8 cellular contexts compared by ENCODE assay signal in genomic region chr1:230978491-230979388, GRCh38. TPM values are rescaled to one million over a fixed set of nuclear protein-coding genes. Genes with fewer than 3 reads are reported as not detected.
DNase-seq lines count a peak whose midpoint lies in the region; ATAC-seq and TF ChIP-seq lines count a peak whose summit lies in the region.

Gene ARV1 (plus strand): TSS chr1:230979094. CDS start chr1:230979106, 12 bp downstream.
Gene TTC13 (minus strand): TSS chr1:230978861. CDS start chr1:230978830, 31 bp downstream.

- peak within 1 kb of the TSS; percentile 84 to 87 for H3K27ac ChIP-seq in lung (ENCODE audit: low read depth in 1 of 2, low read length in 1 of 2)

- H3K4me3 ChIP-seq in lung, result peak within 1 kb of the TSS; percentile 68

- no peaks in the 10 kb centered on the region for H3K9me3 ChIP-seq in lung (ENCODE audit: control insufficient read depth in 2 of 2, insufficient read depth in 1 of 2, low read length in 1 of 2)

- TF ChIP-seq CTCF in GM20000 (IDR thresholded peaks at IDR 0.05; ENCODE audit: extremely low read depth, missing control alignments), result peak; percentile 49
- TF ChIP-seq CTCF in lung (IDR thresholded peaks at IDR 0.05; ENCODE audit: control extremely low read depth, extremely low read depth), result peak; percentile 21

- H3K4me1 ChIP-seq in lung (ENCODE audit: control insufficient read depth in 2 of 2, insufficient read depth in 2 of 2, low read length in 2 of 2), result peaks cover 3 to 4% of the 10 kb centered on the region in 2 donors

- DNase-seq in COR-L47 (lab: John Stamatoyannopoulos, UW) (peak; percentile 99), GM20000 (ENCODE audit: low spot score) (peak; percentile 98), HT-29 (ENCODE audit: low spot score) (peak; percentile 99), lung (ENCODE audit: low spot score) (peak; percentile 99)
- DNase-seq in NK-92 treated with Interleukin-12 subunit alpha and Interleukin-12 subunit beta, amount 100 ng/mL, for 24 hours (lab: John Stamatoyannopoulos, UW), result peak; percentile 98
- DNase-seq in activated CD8-positive, alpha-beta memory T cell treated with anti-CD3 and anti-CD28 coated beads for 24 hours, result peak; percentile 96
- peak; percentile 91 for DNase-seq in effector CD4-positive, alpha-beta T cell
- peak; percentile 90 to 94 (median 94) for DNase-seq in stimulated activated CD4-positive, alpha-beta T cell treated with anti-CD3 and anti-CD28 coated beads, TNF-alpha, amount 100 ng/mL, for 4 hours (ENCODE audit: low read depth in 3 of 3)

- H3K27me3 ChIP-seq in lung (ENCODE audit: control insufficient read depth, insufficient read depth), result no peaks in the 10 kb centered on the region

- ATAC-seq in lung (ENCODE audit: insufficient read depth, low FRiP score), result peak; percentile 99

- H3K36me3 ChIP-seq in lung (ENCODE audit: control insufficient read depth in 2 of 2, insufficient read depth in 2 of 2, low read length in 2 of 2), result peaks cover 0 to 7% of the 10 kb centered on the region in 2 donors

- 0 to 1% methylated on average over 65 to 79 of the region's 79 CpGs for WGBS in lung, 2 donors

RNA-seq across cellular contexts. Expression of gene ARV1, which starts in this region (rescaled TPM):
- total RNA-seq in HT-29 (2014; rRNA removed; shearing (Covaris generic)), result 5.9 and 6.3 TPM in 2 replicates
- total RNA-seq in lung, result 10 to 100 TPM; 13.8 to 17.2 TPM
- 10 to 100 TPM; 17.2 to 60.3 TPM for polyA plus RNA-seq in lung

RNA-seq across cellular contexts. Expression of gene TTC13, which starts in this region (rescaled TPM):
- total RNA-seq in HT-29 (2014; rRNA removed; shearing (Covaris generic)), result 15.0 and 23.7 TPM in 2 replicates
- total RNA-seq in lung, result 10 to 100 TPM; 22.1 to 24.5 TPM
- polyA plus RNA-seq in lung, result 10 to 100 TPM in 1 of 2 donors, 1 to 10 TPM in 1; 7.9 to 12.6 TPM

Comparison
In these comparisons a context has a peak if more than half of its experiments do, and no peak if none do; other contexts are left out.
1. Peak in every context shown above with its lines: DNase-seq, ATAC-seq, H3K4me3 ChIP-seq and H3K27ac ChIP-seq.